In genomic region chr2:84160461-84160860, GRCh38 we compare ENCODE assay signal across 12 cellular contexts.
"Had no signal": no experiment of that assay in that cellular context is flagged by ENCODE, and none has a peak within 500 bp of the region (broad histone marks: within the 10 kb centered on the region; RNA-seq: fewer than 3 reads in every experiment).

No MANE protein-coding gene starts in this region.

- H3K36me3 ChIP-seq: ascending aorta, breast epithelium, thoracic aorta had no signal

- H3K27ac ChIP-seq: ascending aorta, foreskin keratinocyte, thoracic aorta had no signal

- H3K27me3 ChIP-seq: ascending aorta, breast epithelium had no signal

- DNase-seq: activated CD4-positive, alpha-beta T cell treated with anti-CD3 and anti-CD28 coated beads, Interleukin-2, amount 50 U/mL, for 1 hour; activated naive CD4-positive, alpha-beta T cell treated with Interleukin-2 at 50 U/mL for 16 hours; activated naive CD8-positive, alpha-beta T cell treated with anti-CD3 and anti-CD28 coated beads, Interleukin-2, amount 50 U/mL, for 24 hours; cerebellar nuclear complex; effector memory CD8-positive, alpha-beta T cell; foreskin keratinocyte; mesendoderm; stimulated activated CD4-positive, alpha-beta T cell treated with anti-CD3 and anti-CD28 coated beads, Interleukin-1b, Interleukin-23, amount 100 ng/mL, for 48 hours had no signal

- ATAC-seq: activated naive CD8-positive, alpha-beta T cell treated with anti-CD3 and anti-CD28 coated beads, Interleukin-2, amount 50 U/mL, for 24 hours; effector memory CD8-positive, alpha-beta T cell; foreskin keratinocyte; natural killer cell treated with Interleukin-12 subunit alpha and Interleukin-12 subunit beta and Interleukin-15 and Interleukin-18, amount 100 ng/mL, for 72 hours had no signal

- H3K9me3 ChIP-seq: ascending aorta, breast epithelium, thoracic aorta had no signal

- H3K4me3 ChIP-seq: ascending aorta, breast epithelium, thoracic aorta had no signal

- H3K4me1 ChIP-seq: ascending aorta, breast epithelium, foreskin keratinocyte had no signal
